18 cellular contexts compared by ENCODE assay signal in genomic region chr13:29254971-29255370, GRCh38.
"Had no signal": no experiment of that assay in that cellular context is flagged by ENCODE, and none has a peak within 500 bp of the region (broad histone marks: within the 10 kb centered on the region; RNA-seq: fewer than 3 reads in every experiment).

No MANE protein-coding gene starts in this region.

- H3K27ac Mint-ChIP-seq: naive thymus-derived CD4-positive, alpha-beta T cell had no signal

- H3K4me3 Mint-ChIP-seq: naive thymus-derived CD4-positive, alpha-beta T cell; neural crest cell had no signal

- H3K27ac ChIP-seq: dorsolateral prefrontal cortex, heart left ventricle, right atrium auricular region, sigmoid colon, skin epidermis had no signal

- H3K4me1 Mint-ChIP-seq: naive thymus-derived CD4-positive, alpha-beta T cell; neural crest cell had no signal

- H3K36me3 ChIP-seq: heart left ventricle, right atrium auricular region, sigmoid colon had no signal

- H3K4me1 ChIP-seq: right atrium auricular region, sigmoid colon had no signal

- ATAC-seq: heart left ventricle; left lobe of liver; naive thymus-derived CD4-positive, alpha-beta T cell had no signal

- H3K36me3 Mint-ChIP-seq: naive thymus-derived CD4-positive, alpha-beta T cell had no signal

- DNase-seq: cortex of kidney; dorsolateral prefrontal cortex; effector CD8-positive, alpha-beta T cell; foreskin melanocyte; heart left ventricle; hypothalamus; kidney glomerular epithelial cell; mammary epithelial cell; naive thymus-derived CD4-positive, alpha-beta T cell; sigmoid colon; stimulated activated CD4-positive, alpha-beta T cell treated with anti-CD3 and anti-CD28 coated beads, Interleukin-12 subunit alpha, Interleukin-12 subunit beta, amount 100 ng/mL, for 4 hours; stimulated activated naive CD4-positive, alpha-beta T cell treated with Interleukin-2 at 50 U/mL for 16 hours; trophoblast cell had no signal

- H3K9me3 Mint-ChIP-seq: neural crest cell had no signal

- FAIRE-seq: islet of Langerhans had no signal

- H3K4me3 ChIP-seq: dorsolateral prefrontal cortex, heart left ventricle, right atrium auricular region, sigmoid colon, skin epidermis had no signal

- H3K9me3 ChIP-seq: heart left ventricle, right atrium auricular region, sigmoid colon had no signal

- H3K27me3 ChIP-seq: heart left ventricle, right atrium auricular region, sigmoid colon had no signal
